In genomic region chr5:141430332-141431113, GRCh38 we compare ENCODE assay signal across 8 cellular contexts. TPM values are rescaled to one million over a fixed set of nuclear protein-coding genes. Genes with fewer than 3 reads are reported as not detected.
A peak's percentile ranks its signal among the peaks of the same experiment; 100 is the strongest.
DNase-seq lines count a peak whose midpoint lies in the region; ATAC-seq, FAIRE-seq and TF ChIP-seq lines count a peak whose summit lies in the region.

Gene PCDHGA12, plus strand, starts transcription at chr5:141430507. Its CDS starts 253 bp downstream, at chr5:141430760.

- H3K4me3 ChIP-seq in CD8-positive, alpha-beta T cell (ENCODE audit: low read depth, low read length), result no peak within 1 kb of the TSS
- peak within 1 kb of the TSS; percentile 31 for H3K4me3 ChIP-seq in bronchial epithelial cell (ENCODE audit: low read depth, low read length)

- CTCF ChIA-PET in CD8-positive, alpha-beta T cell (lab: Charles Lee), result interaction anchor here (0.7 to 1.6 kb wide), 4 partner anchors 9 to 134 kb away, joined by 3 to 7 read pairs (median 3); partner anchors contain the start of genes PCDHGA11 and PCDHGA6

- no peak within 1 kb of the TSS for H3K27ac ChIP-seq in CD8-positive, alpha-beta T cell (ENCODE audit: low read depth, low read length)

- no peak for ATAC-seq in CD8-positive, alpha-beta T cell
- ATAC-seq in GM19468 (IDR thresholded peaks at IDR 0.05; ENCODE audit: extremely low read depth, unreplicated experiment), result peak; percentile 86

- POLR2A ChIA-PET in CD8-positive, alpha-beta T cell (lab: Charles Lee), result no interaction called here

- H3K4me1 ChIP-seq in CD8-positive, alpha-beta T cell (ENCODE audit: insufficient read depth, low read length), result no peaks in the 10 kb centered on the region

- peaks cover 10% of the 10 kb centered on the region for H3K4me1 Mint-ChIP-seq in CD8-positive, alpha-beta T cell (ENCODE audit: low read depth)
- H3K4me1 Mint-ChIP-seq in IgD-negative memory B cell, result peaks cover 2 to 10% (median 3%) of the 10 kb centered on the region in 3 donors

- peaks cover 25% of the 10 kb centered on the region for H3K9me3 Mint-ChIP-seq in CD8-positive, alpha-beta T cell
- peaks cover 7 to 24% (median 16%) of the 10 kb centered on the region in 3 donors for H3K9me3 Mint-ChIP-seq in IgD-negative memory B cell

- peak within 1 kb of the TSS; percentile 46 for H3K4me3 Mint-ChIP-seq in CD8-positive, alpha-beta T cell
- peak within 1 kb of the TSS; percentile 88 to 97 (median 93) for H3K4me3 Mint-ChIP-seq in IgD-negative memory B cell

- H3K36me3 ChIP-seq in CD8-positive, alpha-beta T cell (ENCODE audit: insufficient read depth, low read length), result no peaks in the 10 kb centered on the region
- H3K36me3 ChIP-seq in bronchial epithelial cell (ENCODE audit: control insufficient read depth, insufficient read depth, low read length), result no peaks in the 10 kb centered on the region

- peaks cover 16% of the 10 kb centered on the region for H3K9me3 ChIP-seq in CD8-positive, alpha-beta T cell (ENCODE audit: low read length)

- H3K27me3 Mint-ChIP-seq in CD8-positive, alpha-beta T cell (ENCODE audit: low read depth), result peaks cover 69% of the 10 kb centered on the region
- H3K27me3 Mint-ChIP-seq in IgD-negative memory B cell, result peaks cover 14% of the 10 kb centered on the region

- H3K27ac Mint-ChIP-seq in CD8-positive, alpha-beta T cell, result no peak within 1 kb of the TSS
- peak within 1 kb of the TSS; percentile 87 to 94 (median 90) for H3K27ac Mint-ChIP-seq in IgD-negative memory B cell

- intact Hi-C loops in CD8-positive, alpha-beta T cell (cut with DNase I, micrococcal nuclease), result no loop called here

- H3K27me3 ChIP-seq in CD8-positive, alpha-beta T cell (ENCODE audit: insufficient read depth, low read length), result peaks cover 19% of the 10 kb centered on the region
- H3K27me3 ChIP-seq in bronchial epithelial cell (ENCODE audit: control insufficient read depth, insufficient read depth, low read length), result peaks cover 2% of the 10 kb centered on the region

- peaks cover 5% of the 10 kb centered on the region for H3K36me3 Mint-ChIP-seq in CD8-positive, alpha-beta T cell
- H3K36me3 Mint-ChIP-seq in IgD-negative memory B cell, result peaks cover 2% of the 10 kb centered on the region

- TF ChIP-seq CTCF in CD8-positive, alpha-beta T cell (IDR thresholded peaks at IDR 0.05), result no peak
- TF ChIP-seq CTCF in bronchial epithelial cell (IDR thresholded peaks at IDR 0.05; ENCODE audit: insufficient read depth, low read length, severe bottlenecking), result peak; percentile 45

- no peak for DNase-seq in CD8-positive, alpha-beta T cell
- peak; percentile 72 for DNase-seq in bronchial epithelial cell (ENCODE audit: low read depth)
- peak; percentile 77 to 87 for DNase-seq in lung microvascular endothelial cell (ENCODE audit: low read depth in 2 of 2)
- no peak for DNase-seq in NCI-H2196 (lab: John Stamatoyannopoulos, UW; ENCODE audit: unreplicated experiment)
- no peak for DNase-seq in NCI-H1436 (lab: John Stamatoyannopoulos, UW)
- DNase-seq in NCI-H1105 (lab: John Stamatoyannopoulos, UW), result no peak

- no peak for FAIRE-seq in bronchial epithelial cell (lab: Jason Lieb, UNC)

RNA-seq across cellular contexts. Expression of gene PCDHGA12, which starts in this region (rescaled TPM):
- total RNA-seq in CD8-positive, alpha-beta T cell, result not detected
- polyA plus RNA-seq in IgD-negative memory B cell, result 0.59 TPM
- 0.79 and 1.4 TPM in 2 replicates for total RNA-seq in bronchial epithelial cell
- total RNA-seq in lung microvascular endothelial cell, result 1.8 and 2.8 TPM in 2 replicates

Comparison
In these comparisons a context has a peak if more than half of its experiments do, and no peak if none do; other contexts are left out.
1. DNase-seq: peak in bronchial epithelial cell (single experiment) and lung microvascular endothelial cell (2 of 2); none in CD8-positive, alpha-beta T cell (0 of 7), NCI-H2196 (single experiment), NCI-H1436 (single experiment) and NCI-H1105 (single experiment).